In the genomic region with DNA sequence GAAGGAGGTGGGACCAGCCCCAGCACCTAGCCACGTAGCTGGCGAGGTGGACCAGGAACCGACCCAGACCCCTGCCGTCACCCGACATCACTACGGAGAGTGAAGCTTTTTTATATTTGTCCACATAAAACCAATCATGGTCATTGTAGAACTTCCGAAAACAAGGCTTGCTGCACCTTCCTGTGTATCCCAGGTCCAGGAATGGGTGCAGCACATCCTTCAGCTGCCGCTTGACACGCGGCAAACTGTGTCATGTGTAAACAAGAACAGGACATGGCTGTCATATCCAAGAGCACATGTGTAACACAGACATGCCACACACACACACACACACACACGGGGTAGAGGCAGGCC, we compare ENCODE assay signal across 13 cellular contexts. TPM values are rescaled to one million over a fixed set of nuclear protein-coding genes. Genes with fewer than 3 reads are reported as not detected.
DNase-seq lines count a peak whose midpoint lies in the region; ATAC-seq and TF ChIP-seq lines count a peak whose summit lies in the region.
"Had no signal": no experiment of that assay in that cellular context is flagged by ENCODE, and none has a peak within 500 bp of the region (broad histone marks: within the 10 kb centered on the region; RNA-seq: fewer than 3 reads in every experiment).

No MANE protein-coding gene starts in this region.

- no peaks in the 10 kb centered on the region for H3K36me3 ChIP-seq in GM23338 (ENCODE audit: insufficient read depth)
- H3K36me3 ChIP-seq: gastroesophageal sphincter had no signal

- ATAC-seq in GM23338 (no peak), WTC11 (no peak), left lobe of liver (peak; percentile 14), GM21717 (IDR thresholded peaks at IDR 0.05; ENCODE audit: unreplicated experiment) (no peak), GM18909 (IDR thresholded peaks at IDR 0.05; ENCODE audit: poor library complexity, unreplicated experiment) (no peak), GM18907 (IDR thresholded peaks at IDR 0.05; ENCODE audit: unreplicated experiment) (no peak)

- peak; percentile 32 for DNase-seq in AG08396 (ENCODE audit: low spot score)
- no peak for DNase-seq in GM23338 (ENCODE audit: low spot score)
- no peak for DNase-seq in WTC11 (ENCODE audit: low spot score)
- DNase-seq in left lobe of liver (ENCODE audit: low spot score): no peak
- no peak for DNase-seq in activated CD4-positive, alpha-beta memory T cell treated with anti-CD3 and anti-CD28 coated beads, Interleukin-2, amount 10 ng/mL, durations not matched to agents 7 days and 5 days

- POLR2A ChIA-PET in WTC11 (lab: Charles Lee): no interaction called here
- POLR2A ChIA-PET in activated CD4-positive, alpha-beta memory T cell treated with anti-CD3 and anti-CD28 coated beads, Interleukin-2, amount 10 ng/mL, durations not matched to agents 7 days and 5 days (lab: Charles Lee): no interaction called here

- H3K4me3 Mint-ChIP-seq in GM23338 (0 out of 3 replicates have a peak overlapping the region, but pooled peaks have one; percentile 26), WTC11 (no peak overlapping the region; the same call in 1 of the 2 replicates)
- no peak overlapping the region for H3K4me3 Mint-ChIP-seq in activated CD4-positive, alpha-beta memory T cell treated with anti-CD3 and anti-CD28 coated beads, Interleukin-2, amount 10 ng/mL, durations not matched to agents 7 days and 5 days

- no peak overlapping the region for H3K27ac ChIP-seq in GM23338 (ENCODE audit: low read depth)
- H3K27ac ChIP-seq: gastroesophageal sphincter, parathyroid adenoma had no signal

- peaks cover 45% of the 10 kb centered on the region for H3K27me3 ChIP-seq in GM23338 (ENCODE audit: insufficient read depth)

- H3K9me3 Mint-ChIP-seq in GM23338 (no peaks in the 10 kb centered on the region; the same call in 2 of the 3 replicates), WTC11 (no peaks in the 10 kb centered on the region)
- H3K9me3 Mint-ChIP-seq in activated CD4-positive, alpha-beta memory T cell treated with anti-CD3 and anti-CD28 coated beads, Interleukin-2, amount 10 ng/mL, durations not matched to agents 7 days and 5 days: no peaks in the 10 kb centered on the region
- H3K9me3 Mint-ChIP-seq: activated naive CD4-positive, alpha-beta T cell treated with anti-CD3 and anti-CD28 coated beads, Interleukin-2, amount 50 U/mL, for 72 hours; stimulated activated effector memory CD8-positive, alpha-beta T cell treated with anti-CD3 and anti-CD28 coated beads, Interleukin-12 subunit alpha, Interleukin-12 subunit beta, amount 100 ng/mL, for 72 hours had no signal

- H3K27me3 Mint-ChIP-seq in GM23338 (ENCODE audit: insufficient read depth, low read depth, poor library complexity): peaks cover 44% of the 10 kb centered on the region
- peaks cover 40% of the 10 kb centered on the region for H3K27me3 Mint-ChIP-seq in WTC11 (ENCODE audit: low read depth)
- peaks cover 23% of the 10 kb centered on the region for H3K27me3 Mint-ChIP-seq in activated CD4-positive, alpha-beta memory T cell treated with anti-CD3 and anti-CD28 coated beads, Interleukin-2, amount 10 ng/mL, durations not matched to agents 7 days and 5 days

- no peaks in the 10 kb centered on the region for H3K9me2 ChIP-seq in GM23338 (ENCODE audit: insufficient read depth)

- no peaks in the 10 kb centered on the region; the same call in 1 of the 2 replicates for H3K4me1 ChIP-seq in GM23338 (ENCODE audit: insufficient read depth)

- no peak overlapping the region; the same call in 1 of the 2 replicates for H3K4me2 ChIP-seq in GM23338

- peaks cover 26% of the 10 kb centered on the region; the same call in 1 of the 2 replicates for H3F3A ChIP-seq in GM23338 (replicated peaks; ENCODE audit: low read depth)

- no peak overlapping the region for H3K4me3 ChIP-seq in GM23338

- H4K20me1 ChIP-seq in GM23338 (replicated peaks; ENCODE audit: insufficient read depth): peaks cover 8% of the 10 kb centered on the region

- no peaks in the 10 kb centered on the region for H3K79me2 ChIP-seq in GM23338 (replicated peaks; ENCODE audit: insufficient read depth)
- H3K79me2 ChIP-seq: parathyroid adenoma had no signal

- H2AFZ ChIP-seq in GM23338: no peak overlapping the region

- no peak overlapping the region for H3K27ac Mint-ChIP-seq in GM23338
- H3K27ac Mint-ChIP-seq in WTC11: no peak overlapping the region
- no peak overlapping the region for H3K27ac Mint-ChIP-seq in activated CD4-positive, alpha-beta memory T cell treated with anti-CD3 and anti-CD28 coated beads, Interleukin-2, amount 10 ng/mL, durations not matched to agents 7 days and 5 days
- H3K27ac Mint-ChIP-seq: activated naive CD4-positive, alpha-beta T cell treated with anti-CD3 and anti-CD28 coated beads, Interleukin-2, amount 50 U/mL, for 72 hours; stimulated activated effector memory CD8-positive, alpha-beta T cell treated with anti-CD3 and anti-CD28 coated beads, Interleukin-12 subunit alpha, Interleukin-12 subunit beta, amount 100 ng/mL, for 72 hours had no signal

- H3K4me1 Mint-ChIP-seq in GM23338: no peaks in the 10 kb centered on the region; the same call in 1 of the 3 replicates
- H3K4me1 Mint-ChIP-seq in WTC11: no peaks in the 10 kb centered on the region
- peaks cover 7% of the 10 kb centered on the region for H3K4me1 Mint-ChIP-seq in activated CD4-positive, alpha-beta memory T cell treated with anti-CD3 and anti-CD28 coated beads, Interleukin-2, amount 10 ng/mL, durations not matched to agents 7 days and 5 days
- H3K4me1 Mint-ChIP-seq: stimulated activated effector memory CD8-positive, alpha-beta T cell treated with anti-CD3 and anti-CD28 coated beads, Interleukin-12 subunit alpha, Interleukin-12 subunit beta, amount 100 ng/mL, for 72 hours had no signal

- TF ChIP-seq CTCF in GM23338 (conservative IDR thresholded peaks at IDR 0.05; ENCODE audit: low read depth in 2 of 2): no peak; a peak in 1 of 4 replicates
- no peak for TF ChIP-seq CTCF in WTC11 (IDR thresholded peaks at IDR 0.05)

- H3K36me3 Mint-ChIP-seq in GM23338 (ENCODE audit: low read depth) (peaks cover 12% of the 10 kb centered on the region; the same call in 2 of the 3 replicates), WTC11 (peaks cover 6% of the 10 kb centered on the region; the same call in 1 of the 2 replicates)
- peaks cover 7% of the 10 kb centered on the region for H3K36me3 Mint-ChIP-seq in activated CD4-positive, alpha-beta memory T cell treated with anti-CD3 and anti-CD28 coated beads, Interleukin-2, amount 10 ng/mL, durations not matched to agents 7 days and 5 days (ENCODE audit: low read depth)
- H3K36me3 Mint-ChIP-seq: activated naive CD4-positive, alpha-beta T cell treated with anti-CD3 and anti-CD28 coated beads, Interleukin-2, amount 50 U/mL, for 72 hours had no signal

- CTCF ChIA-PET in WTC11 (lab: Charles Lee): interaction anchor here (0.8 to 4.8 kb wide), 14 partner anchors 9 to 171 kb away, joined by 3 to 50 read pairs (median 4); a partner anchor contains a TSS
- CTCF ChIA-PET in activated CD4-positive, alpha-beta memory T cell treated with anti-CD3 and anti-CD28 coated beads, Interleukin-2, amount 10 ng/mL, durations not matched to agents 7 days and 5 days (lab: Charles Lee): interaction anchor here (0.6 to 3.9 kb wide), 11 partner anchors 9 to 162 kb away, joined by 3 to 24 read pairs (median 3); no protein-coding TSS in a partner anchor

TF ChIP-seq in WTC11, 78 proteins besides CTCF, POLR2A, EP300 and RAD21:
- TF ChIP-seq, protein P1, sequence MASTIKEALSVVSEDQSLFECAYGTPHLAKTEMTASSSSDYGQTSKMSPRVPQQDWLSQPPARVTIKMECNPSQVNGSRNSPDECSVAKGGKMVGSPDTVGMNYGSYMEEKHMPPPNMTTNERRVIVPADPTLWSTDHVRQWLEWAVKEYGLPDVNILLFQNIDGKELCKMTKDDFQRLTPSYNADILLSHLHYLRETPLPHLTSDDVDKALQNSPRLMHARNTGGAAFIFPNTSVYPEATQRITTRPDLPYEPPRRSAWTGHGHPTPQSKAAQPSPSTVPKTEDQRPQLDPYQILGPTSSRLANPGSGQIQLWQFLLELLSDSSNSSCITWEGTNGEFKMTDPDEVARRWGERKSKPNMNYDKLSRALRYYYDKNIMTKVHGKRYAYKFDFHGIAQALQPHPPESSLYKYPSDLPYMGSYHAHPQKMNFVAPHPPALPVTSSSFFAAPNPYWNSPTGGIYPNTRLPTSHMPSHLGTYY (CRISPR knock-in tag; IDR thresholded peaks at IDR 0.05): 0 out of 2 replicates have a peak, but pooled peaks have one; percentile 1
- no peak for TF ChIP-seq ZNF121 (CRISPR knock-in tag; IDR thresholded peaks at IDR 0.05)
- TF ChIP-seq NR2C2 (CRISPR knock-in tag; IDR thresholded peaks at IDR 0.05): no peak

RNA-seq across cellular contexts. Expression of a gene that starts 1.4 kb away (rescaled TPM):
- 3.1 and 6.6 TPM in 2 replicates for total RNA-seq in GM23338 (2014; rRNA removed; shearing (Covaris generic))
- 8.3 and 8.5 TPM in 2 replicates for polyA plus RNA-seq in GM23338 (2016; fragmentation: Nextera tagmentation; extraction: Ambion mirVana)
- total RNA-seq in WTC11 (2021) (3.0 to 7.8 TPM (median 5.2 TPM) in 3 replicates), left lobe of liver (not detected)
- not detected for total RNA-seq in activated CD4-positive, alpha-beta memory T cell treated with anti-CD3 and anti-CD28 coated beads, Interleukin-2, amount 10 ng/mL, durations not matched to agents 7 days and 5 days
- total RNA-seq: gastroesophageal sphincter, left cardiac atrium had no signal

RNA-seq across cellular contexts. Expression of a gene that starts 5.2 kb away (rescaled TPM):
- total RNA-seq in GM23338 (2014; rRNA removed; shearing (Covaris generic)): not detected in 2 replicates
- 3.4 and 6.7 TPM in 2 replicates for polyA plus RNA-seq in GM23338 (2016; fragmentation: Nextera tagmentation; extraction: Ambion mirVana)
- total RNA-seq in WTC11 (2021): 2.1 to 3.4 TPM (median 3.1 TPM) in 3 replicates
- total RNA-seq in left lobe of liver: 112 TPM
- total RNA-seq in activated CD4-positive, alpha-beta memory T cell treated with anti-CD3 and anti-CD28 coated beads, Interleukin-2, amount 10 ng/mL, durations not matched to agents 7 days and 5 days: not detected
- total RNA-seq: activated naive CD4-positive, alpha-beta T cell treated with anti-CD3 and anti-CD28 coated beads, Interleukin-2, amount 50 U/mL, for 72 hours had no signal

RNA-seq across cellular contexts. Expression of a gene that starts 9.0 kb away (rescaled TPM):
- 1.9 TPM in 1 of 2 replicates, not detected in the other for total RNA-seq in GM23338 (2014; rRNA removed; shearing (Covaris generic))
- 7.8 and 11.7 TPM in 2 replicates for polyA plus RNA-seq in GM23338 (2016; fragmentation: Nextera tagmentation; extraction: Ambion mirVana)
- total RNA-seq in WTC11 (2021) (1.8 to 2.6 TPM (median 2.4 TPM) in 3 replicates), left lobe of liver (67.1 TPM)
- not detected for total RNA-seq in activated CD4-positive, alpha-beta memory T cell treated with anti-CD3 and anti-CD28 coated beads, Interleukin-2, amount 10 ng/mL, durations not matched to agents 7 days and 5 days
- total RNA-seq: activated naive CD4-positive, alpha-beta T cell treated with anti-CD3 and anti-CD28 coated beads, Interleukin-2, amount 50 U/mL, for 72 hours had no signal

RNA-seq across cellular contexts. Expression of a gene that starts 15.9 kb away (rescaled TPM):
- total RNA-seq in GM23338 (2014; rRNA removed; shearing (Covaris generic)): not detected in 2 replicates
- 0.68 TPM in 1 of 2 replicates, not detected in the other for polyA plus RNA-seq in GM23338 (2016; fragmentation: Nextera tagmentation; extraction: Ambion mirVana)
- total RNA-seq in WTC11 (2021) (not detected in 3 replicates), left lobe of liver (0.40 TPM)
- not detected for total RNA-seq in activated CD4-positive, alpha-beta memory T cell treated with anti-CD3 and anti-CD28 coated beads, Interleukin-2, amount 10 ng/mL, durations not matched to agents 7 days and 5 days
- total RNA-seq: activated naive CD4-positive, alpha-beta T cell treated with anti-CD3 and anti-CD28 coated beads, Interleukin-2, amount 50 U/mL, for 72 hours; left cardiac atrium had no signal

RNA-seq across cellular contexts. Expression of a gene that starts 29.2 kb away (rescaled TPM):
- not detected in 2 replicates for total RNA-seq in GM23338 (2014; rRNA removed; shearing (Covaris generic))
- 0.39 TPM in 1 of 2 replicates, not detected in the other for polyA plus RNA-seq in GM23338 (2016; fragmentation: Nextera tagmentation; extraction: Ambion mirVana)
- total RNA-seq in WTC11 (2021): 0.41 to 0.53 TPM (median 0.52 TPM) in 3 replicates
- total RNA-seq in left lobe of liver: 0.81 TPM
- not detected for total RNA-seq in activated CD4-positive, alpha-beta memory T cell treated with anti-CD3 and anti-CD28 coated beads, Interleukin-2, amount 10 ng/mL, durations not matched to agents 7 days and 5 days
- total RNA-seq: activated naive CD4-positive, alpha-beta T cell treated with anti-CD3 and anti-CD28 coated beads, Interleukin-2, amount 50 U/mL, for 72 hours; gastroesophageal sphincter had no signal
